Comparison of ENCODE assay signal across 26 cellular contexts in genomic region chr9:128720841-128721486, GRCh38. TPM values are rescaled to one million over a fixed set of nuclear protein-coding genes. Genes with fewer than 3 reads are reported as not detected.
DNase-seq lines count a peak whose midpoint lies in the region; ATAC-seq and TF ChIP-seq lines count a peak whose summit lies in the region.
"Had no signal": no experiment of that assay in that cellular context is flagged by ENCODE, and none has a peak within 500 bp of the region (broad histone marks: within the 10 kb centered on the region; RNA-seq: fewer than 3 reads in every experiment).

No MANE protein-coding gene starts in this region.

- H3K27me3 ChIP-seq in H9 (ENCODE audit: insufficient read depth, low read length) (no peaks in the 10 kb centered on the region), neural progenitor cell (no peaks in the 10 kb centered on the region)
- H3K27me3 ChIP-seq: body of pancreas, esophagus muscularis mucosa, ovary, spleen, suprapubic skin had no signal

- no peak overlapping the region for H3K4ac ChIP-seq in H9 (ENCODE audit: low read depth, low read length)

- H3K79me2 ChIP-seq in H9 (ENCODE audit: insufficient read depth, low read length), result no peaks in the 10 kb centered on the region
- H3K79me2 ChIP-seq in neural progenitor cell (ENCODE audit: low read depth), result peaks cover 10% of the 10 kb centered on the region

- no peak overlapping the region for H3K27ac ChIP-seq in H9 (ENCODE audit: insufficient read length, low read depth, low read length)
- no peak overlapping the region for H3K27ac ChIP-seq in neural progenitor cell
- H3K27ac ChIP-seq: body of pancreas, esophagus muscularis mucosa, ovary, suprapubic skin had no signal

- no peaks in the 10 kb centered on the region for H3K27me3 Mint-ChIP-seq in activated naive CD4-positive, alpha-beta T cell treated with anti-CD3 and anti-CD28 coated beads for 36 hours (ENCODE audit: low read depth)
- no peaks in the 10 kb centered on the region; the same call in 1 of the 2 replicates for H3K27me3 Mint-ChIP-seq in H9 (ENCODE audit: low read depth)
- no peaks in the 10 kb centered on the region for H3K27me3 Mint-ChIP-seq in activated T-helper 2 cell treated with anti-CD3 and anti-CD28 coated beads, Interferon-gamma antibody, Interleukin-2, Interleukin-4, amounts not matched to agents 10 μg/mL and 5 μg/mL and 100 μg/mL, durations not matched to agents 14 hours and 24 hours and 36 hours (ENCODE audit: low read depth)
- peaks cover 4% of the 10 kb centered on the region for H3K27me3 Mint-ChIP-seq in neural progenitor cell (ENCODE audit: insufficient read depth, low read depth)
- no peaks in the 10 kb centered on the region for H3K27me3 Mint-ChIP-seq in naive thymus-derived CD8-positive, alpha-beta T cell
- H3K27me3 Mint-ChIP-seq: stimulated activated memory B cell treated with anti-CD40 and anti-IgM and Interleukin-4, amounts not matched to agents 10 μg/mL and 1 μg/mL and 100 μg/mL, for 72 hours had no signal

- intact Hi-C loops in activated naive CD4-positive, alpha-beta T cell treated with anti-CD3 and anti-CD28 coated beads for 36 hours (cut with micrococcal nuclease), result loop anchor here (5.0 kb wide), 1 partner anchor 66 kb away; the partner anchor contains the start of gene TBC1D13
- intact Hi-C loops in activated T-helper 2 cell treated with anti-CD3 and anti-CD28 coated beads, Interferon-gamma antibody, Interleukin-2, Interleukin-4, amounts not matched to agents 10 μg/mL and 5 μg/mL and 100 μg/mL, durations not matched to agents 14 hours and 24 hours and 36 hours (cut with micrococcal nuclease), result loop anchor here (10.0 kb wide), 1 partner anchor 166 kb away; the partner anchor contains the start of gene SPTAN1

- peaks cover 25% of the 10 kb centered on the region for H3K4me1 Mint-ChIP-seq in activated naive CD4-positive, alpha-beta T cell treated with anti-CD3 and anti-CD28 coated beads for 36 hours (ENCODE audit: low read depth)
- H3K4me1 Mint-ChIP-seq in H9, result peaks cover 19 to 22% of the 10 kb centered on the region in 2 experiments
- peaks cover 29% of the 10 kb centered on the region for H3K4me1 Mint-ChIP-seq in activated T-helper 2 cell treated with anti-CD3 and anti-CD28 coated beads, Interferon-gamma antibody, Interleukin-2, Interleukin-4, amounts not matched to agents 10 μg/mL and 5 μg/mL and 100 μg/mL, durations not matched to agents 14 hours and 24 hours and 36 hours (ENCODE audit: low read depth)
- H3K4me1 Mint-ChIP-seq in neural progenitor cell, result peaks cover 23% of the 10 kb centered on the region
- H3K4me1 Mint-ChIP-seq in naive thymus-derived CD8-positive, alpha-beta T cell, result peaks cover 21 to 33% (median 31%) of the 10 kb centered on the region in 4 donors

- H3K4me3 Mint-ChIP-seq in activated naive CD4-positive, alpha-beta T cell treated with anti-CD3 and anti-CD28 coated beads for 36 hours, result peak overlapping the region; percentile 15
- peak overlapping the region; percentile 24 to 53; a peak in 1 of 5 replicates for H3K4me3 Mint-ChIP-seq in H9
- H3K4me3 Mint-ChIP-seq in activated T-helper 2 cell treated with anti-CD3 and anti-CD28 coated beads, Interferon-gamma antibody, Interleukin-2, Interleukin-4, amounts not matched to agents 10 μg/mL and 5 μg/mL and 100 μg/mL, durations not matched to agents 14 hours and 24 hours and 36 hours (ENCODE audit: low read depth), result peak overlapping the region; percentile 51
- H3K4me3 Mint-ChIP-seq in neural progenitor cell, result no peak overlapping the region
- no peak overlapping the region for H3K4me3 Mint-ChIP-seq in naive thymus-derived CD8-positive, alpha-beta T cell

- no peaks in the 10 kb centered on the region for H3K79me1 ChIP-seq in H9 (ENCODE audit: insufficient read depth, low read depth, low read length, poor library complexity, severe bottlenecking)

- no peak overlapping the region for H4K8ac ChIP-seq in H9 (replicated peaks; ENCODE audit: insufficient read length, low read depth, low read length)

- H3K36me3 Mint-ChIP-seq in activated naive CD4-positive, alpha-beta T cell treated with anti-CD3 and anti-CD28 coated beads for 36 hours (ENCODE audit: low read depth), result peaks cover 2% of the 10 kb centered on the region
- H3K36me3 Mint-ChIP-seq in H9 (ENCODE audit: insufficient read depth in 1 of 3, low read depth in 3 of 3) (peaks cover 4 to 42% (median 29%) of the 10 kb centered on the region in 3 experiments; a peak in 6 of 7 replicates), neural progenitor cell (peaks cover 2% of the 10 kb centered on the region)
- H3K36me3 Mint-ChIP-seq in activated T-helper 2 cell treated with anti-CD3 and anti-CD28 coated beads, Interferon-gamma antibody, Interleukin-2, Interleukin-4, amounts not matched to agents 10 μg/mL and 5 μg/mL and 100 μg/mL, durations not matched to agents 14 hours and 24 hours and 36 hours (ENCODE audit: low read depth), result peaks cover 26% of the 10 kb centered on the region
- peaks cover 0 to 12% (median 0%) of the 10 kb centered on the region in 3 donors for H3K36me3 Mint-ChIP-seq in naive thymus-derived CD8-positive, alpha-beta T cell

- H2AK5ac ChIP-seq in H9 (ENCODE audit: insufficient read length, low read length), result no peak overlapping the region

- H2BK20ac ChIP-seq in H9 (ENCODE audit: low read depth, low read length, poor library complexity, severe bottlenecking), result no peak overlapping the region

- no peak overlapping the region for H4K5ac ChIP-seq in H9 (ENCODE audit: insufficient read length, low read depth, low read length)

- H3K23me2 ChIP-seq in H9 (ENCODE audit: insufficient read length, low read depth, low read length, poor library complexity, severe bottlenecking), result peaks cover 4% of the 10 kb centered on the region

- no peak overlapping the region for H3K9ac ChIP-seq in H9 (ENCODE audit: extremely low read depth, insufficient read length, low read length)
- no peak overlapping the region for H3K9ac ChIP-seq in neural progenitor cell

- ATAC-seq in naive thymus-derived CD8-positive, alpha-beta T cell, result no peak
- ATAC-seq: body of pancreas; left colon; stimulated activated memory B cell treated with anti-CD40 and anti-IgM and Interleukin-4, amounts not matched to agents 10 μg/mL and 1 μg/mL and 100 μg/mL, for 72 hours had no signal

- H2BK12ac ChIP-seq in H9 (ENCODE audit: insufficient read length, low read depth, low read length), result no peak overlapping the region

- H3K18ac ChIP-seq in H9 (ENCODE audit: insufficient read length, low read depth, low read length), result no peak overlapping the region

- H2BK120ac ChIP-seq in H9 (ENCODE audit: low read depth, low read length, poor library complexity, severe bottlenecking), result no peak overlapping the region

- H3F3A ChIP-seq in neural progenitor cell (ENCODE audit: low read depth), result peaks cover 17% of the 10 kb centered on the region

- no peaks in the 10 kb centered on the region for H3K9me3 Mint-ChIP-seq in activated naive CD4-positive, alpha-beta T cell treated with anti-CD3 and anti-CD28 coated beads for 36 hours
- no peaks in the 10 kb centered on the region; a peak in 2 of 5 replicates for H3K9me3 Mint-ChIP-seq in H9
- no peaks in the 10 kb centered on the region for H3K9me3 Mint-ChIP-seq in activated T-helper 2 cell treated with anti-CD3 and anti-CD28 coated beads, Interferon-gamma antibody, Interleukin-2, Interleukin-4, amounts not matched to agents 10 μg/mL and 5 μg/mL and 100 μg/mL, durations not matched to agents 14 hours and 24 hours and 36 hours
- H3K9me3 Mint-ChIP-seq in neural progenitor cell, result no peaks in the 10 kb centered on the region
- H3K9me3 Mint-ChIP-seq in naive thymus-derived CD8-positive, alpha-beta T cell, result no peaks in the 10 kb centered on the region
- H3K9me3 Mint-ChIP-seq: stimulated activated memory B cell treated with anti-CD40 and anti-IgM and Interleukin-4, amounts not matched to agents 10 μg/mL and 1 μg/mL and 100 μg/mL, for 72 hours had no signal

- H3K36me3 ChIP-seq in neural progenitor cell, result no peaks in the 10 kb centered on the region
- H3K36me3 ChIP-seq: ovary had no signal

- TF ChIP-seq CTCF in H9 (conservative IDR thresholded peaks at IDR 0.05) (no peak), neural progenitor cell (IDR thresholded peaks at IDR 0.05) (no peak)

- no peaks in the 10 kb centered on the region for H4K20me1 ChIP-seq in H9 (ENCODE audit: control insufficient read depth, insufficient read depth, insufficient read length)
- no peaks in the 10 kb centered on the region for H4K20me1 ChIP-seq in neural progenitor cell (ENCODE audit: low read depth)

- no peak overlapping the region for H3K27ac Mint-ChIP-seq in activated naive CD4-positive, alpha-beta T cell treated with anti-CD3 and anti-CD28 coated beads for 36 hours
- H3K27ac Mint-ChIP-seq in H9 (peak overlapping the region in 1 of 3 experiments; percentile 66; a peak in 1 of 7 replicates), neural progenitor cell (peak overlapping the region; percentile 58)
- H3K27ac Mint-ChIP-seq in activated T-helper 2 cell treated with anti-CD3 and anti-CD28 coated beads, Interferon-gamma antibody, Interleukin-2, Interleukin-4, amounts not matched to agents 10 μg/mL and 5 μg/mL and 100 μg/mL, durations not matched to agents 14 hours and 24 hours and 36 hours, result peak overlapping the region; percentile 46
- H3K27ac Mint-ChIP-seq in naive thymus-derived CD8-positive, alpha-beta T cell, result peak overlapping the region in 3 of 10 donors; percentile 50 to 70 (median 52)
- H3K27ac Mint-ChIP-seq: stimulated activated memory B cell treated with anti-CD40 and anti-IgM and Interleukin-4, amounts not matched to agents 10 μg/mL and 1 μg/mL and 100 μg/mL, for 72 hours had no signal

- no CpG with 5 or more reads among the region's 22 CpGs for WGBS in H9 (ENCODE audit: extremely low coverage, insufficient read length, low lambda C conversion rate)

- no peaks in the 10 kb centered on the region for H3K9me3 ChIP-seq in H9 (ENCODE audit: control insufficient read depth, low read depth, low read length)
- no peaks in the 10 kb centered on the region for H3K9me3 ChIP-seq in neural progenitor cell (ENCODE audit: low read depth)
- H3K9me3 ChIP-seq: body of pancreas, esophagus muscularis mucosa, ovary, spleen, suprapubic skin had no signal

- H3K23ac ChIP-seq in H9 (ENCODE audit: insufficient read length, low read depth, low read length), result no peak overlapping the region

- H3T11ph ChIP-seq in H9 (ENCODE audit: low read length), result no peak overlapping the region

- H4K91ac ChIP-seq in H9 (ENCODE audit: insufficient read length, low read depth, low read length), result no peak overlapping the region

- H2AFZ ChIP-seq in H9 (ENCODE audit: low read length), result no peak overlapping the region
- no peak overlapping the region for H2AFZ ChIP-seq in neural progenitor cell (replicated peaks)

- H2BK5ac ChIP-seq in H9 (ENCODE audit: insufficient read length, low read length), result no peak overlapping the region

- POLR2A ChIA-PET in naive thymus-derived CD8-positive, alpha-beta T cell (lab: Charles Lee), result interaction anchor here (1.2 kb wide), 1 partner anchor 20 kb away, joined by 7 read pairs; no protein-coding TSS in a partner anchor

- H3K56ac ChIP-seq in H9 (ENCODE audit: insufficient read length, low read depth, low read length), result no peak overlapping the region

- H2BK15ac ChIP-seq in H9 (ENCODE audit: low read depth, low read length), result no peak overlapping the region

- H3K4me2 ChIP-seq in H9 (ENCODE audit: insufficient read depth, insufficient read length, low read length), result no peak overlapping the region
- H3K4me2 ChIP-seq in neural progenitor cell, result no peak overlapping the region

- H3K4me3 ChIP-seq in neural progenitor cell, result no peak overlapping the region
- H3K4me3 ChIP-seq: body of pancreas, esophagus muscularis mucosa, ovary, spleen, suprapubic skin had no signal

- CTCF ChIA-PET in activated naive CD4-positive, alpha-beta T cell treated with anti-CD3 and anti-CD28 coated beads for 36 hours (lab: Charles Lee), result no interaction called here

- no peak for DNase-seq in activated naive CD4-positive, alpha-beta T cell treated with anti-CD3 and anti-CD28 coated beads for 36 hours
- no peak for DNase-seq in activated naive CD4-positive, alpha-beta T cell treated with Interleukin-2 at 50 U/mL for 16 hours
- DNase-seq in H9, result no peak
- DNase-seq in activated T-helper 2 cell treated with anti-CD3 and anti-CD28 coated beads, Interferon-gamma antibody, Interleukin-2, Interleukin-4, amounts not matched to agents 10 μg/mL and 5 μg/mL and 100 μg/mL, durations not matched to agents 14 hours and 24 hours and 36 hours (ENCODE audit: low spot score), result no peak
- DNase-seq in neural progenitor cell (ENCODE audit: low spot score), result no peak
- no peak for DNase-seq in AG20443 (ENCODE audit: low spot score)
- no peak for DNase-seq in naive thymus-derived CD8-positive, alpha-beta T cell
- DNase-seq in NCI-H1105 treated with DMSO at 0.1 percent for 48 hours (lab: John Stamatoyannopoulos, UW), result no peak
- DNase-seq: activated CD4-positive, alpha-beta T cell treated with anti-CD3 and anti-CD28 coated beads for 48 hours; body of pancreas; C1 segment of cervical spinal cord; effector CD8-positive, alpha-beta T cell; foreskin melanocyte; HCEC 1CT; IMR-90; left colon; mesenchymal stem cell; NCI-H2107; NCI-H446 treated with DMSO at 0.1 percent for 48 hours; NK-92 treated with Interleukin-12 subunit alpha and Interleukin-12 subunit beta, amount 100 ng/mL, for 24 hours; ovary; spleen; stimulated activated CD4-positive, alpha-beta T cell treated with anti-CD3 and anti-CD28 coated beads, Interleukin-2, amount 100 ng/mL, for 48 hours had no signal

- H3K4me1 ChIP-seq in H9 (ENCODE audit: insufficient read depth, low read length), result no peaks in the 10 kb centered on the region; the same call in 1 of the 2 replicates
- peaks cover 8% of the 10 kb centered on the region for H3K4me1 ChIP-seq in neural progenitor cell

- no peak overlapping the region for H3K14ac ChIP-seq in H9 (ENCODE audit: insufficient read depth, low read length)

RNA-seq across cellular contexts. Expression of gene ZDHHC12, which starts 3.0 kb away (rescaled TPM):
- 10 to 100 TPM; 50.9 to 53.1 TPM for total RNA-seq in activated naive CD4-positive, alpha-beta T cell treated with anti-CD3 and anti-CD28 coated beads for 36 hours
- total RNA-seq in H9 (2021), result 42.8 and 45.8 TPM in 2 replicates
- 51.7 and 53.2 TPM in 2 replicates for total RNA-seq in activated T-helper 2 cell treated with anti-CD3 and anti-CD28 coated beads, Interferon-gamma antibody, Interleukin-2, Interleukin-4, amounts not matched to agents 10 μg/mL and 5 μg/mL and 100 μg/mL, durations not matched to agents 14 hours and 24 hours and 36 hours
- total RNA-seq in neural progenitor cell (ENCODE audit: low replicate concordance), result 16.8 and 53.9 TPM in 2 replicates
- total RNA-seq in naive thymus-derived CD8-positive, alpha-beta T cell, result 10 to 100 TPM; 24.2 to 30.7 TPM
- 10 to 100 TPM; 51.7 to 75.5 (median 64.3) TPM for polyA plus RNA-seq in naive thymus-derived CD8-positive, alpha-beta T cell

RNA-seq across cellular contexts. Expression of gene PKN3, which starts 18.7 kb away (rescaled TPM):
- total RNA-seq in activated naive CD4-positive, alpha-beta T cell treated with anti-CD3 and anti-CD28 coated beads for 36 hours, result 1 to 10 TPM; 6.3 to 7.3 TPM
- total RNA-seq in H9 (2021) (23.8 and 25.0 TPM in 2 replicates), neural progenitor cell (ENCODE audit: low replicate concordance) (4.4 and 16.1 TPM in 2 replicates)
- total RNA-seq in activated T-helper 2 cell treated with anti-CD3 and anti-CD28 coated beads, Interferon-gamma antibody, Interleukin-2, Interleukin-4, amounts not matched to agents 10 μg/mL and 5 μg/mL and 100 μg/mL, durations not matched to agents 14 hours and 24 hours and 36 hours, result 25.4 and 28.0 TPM in 2 replicates
- total RNA-seq in naive thymus-derived CD8-positive, alpha-beta T cell, result 1 to 10 TPM; 1.8 to 2.2 TPM
- polyA plus RNA-seq in naive thymus-derived CD8-positive, alpha-beta T cell, result 1 to 10 TPM in 2 of 3 donors, under 1 TPM in 1; 0.98 to 1.5 (median 1.0) TPM

RNA-seq across cellular contexts. Expression of gene SET, which starts 31.9 kb away (rescaled TPM):
- 100 to 1,000 TPM; 669 to 771 TPM for total RNA-seq in activated naive CD4-positive, alpha-beta T cell treated with anti-CD3 and anti-CD28 coated beads for 36 hours
- 1,148 and 1,158 TPM in 2 replicates for total RNA-seq in H9 (2021)
- 749 and 756 TPM in 2 replicates for total RNA-seq in activated T-helper 2 cell treated with anti-CD3 and anti-CD28 coated beads, Interferon-gamma antibody, Interleukin-2, Interleukin-4, amounts not matched to agents 10 μg/mL and 5 μg/mL and 100 μg/mL, durations not matched to agents 14 hours and 24 hours and 36 hours
- 930 and 1,683 TPM in 2 replicates for total RNA-seq in neural progenitor cell (ENCODE audit: low replicate concordance)
- total RNA-seq in naive thymus-derived CD8-positive, alpha-beta T cell, result 100 to 1,000 TPM; 314 to 325 TPM
- 100 to 1,000 TPM; 179 to 229 (median 209) TPM for polyA plus RNA-seq in naive thymus-derived CD8-positive, alpha-beta T cell

RNA-seq across cellular contexts. Expression of gene ZER1, which starts 50.8 kb away (rescaled TPM):
- 10 to 100 TPM in 1 of 2 experiments, 1 to 10 TPM in 1; 9.9 to 11.0 TPM for total RNA-seq in activated naive CD4-positive, alpha-beta T cell treated with anti-CD3 and anti-CD28 coated beads for 36 hours
- total RNA-seq in H9 (2021) (23.1 and 24.2 TPM in 2 replicates), neural progenitor cell (ENCODE audit: low replicate concordance) (14.7 and 28.2 TPM in 2 replicates)
- 18.6 and 18.7 TPM in 2 replicates for total RNA-seq in activated T-helper 2 cell treated with anti-CD3 and anti-CD28 coated beads, Interferon-gamma antibody, Interleukin-2, Interleukin-4, amounts not matched to agents 10 μg/mL and 5 μg/mL and 100 μg/mL, durations not matched to agents 14 hours and 24 hours and 36 hours
- 10 to 100 TPM; 49.1 to 50.3 TPM for total RNA-seq in naive thymus-derived CD8-positive, alpha-beta T cell
- polyA plus RNA-seq in naive thymus-derived CD8-positive, alpha-beta T cell, result 10 to 100 TPM; 34.7 to 46.9 (median 45.7) TPM

Comparison
In these comparisons a context has a peak if more than half of its experiments do, and no peak if none do; other contexts are left out.
1. H3K4me3 Mint-ChIP-seq: peak in activated naive CD4-positive, alpha-beta T cell treated with anti-CD3 and anti-CD28 coated beads for 36 hours (single experiment), H9 (2 of 2) and activated T-helper 2 cell treated with anti-CD3 and anti-CD28 coated beads, Interferon-gamma antibody, Interleukin-2, Interleukin-4, amounts not matched to agents 10 μg/mL and 5 μg/mL and 100 μg/mL, durations not matched to agents 14 hours and 24 hours and 36 hours (single experiment); none in neural progenitor cell (single experiment) and naive thymus-derived CD8-positive, alpha-beta T cell (0 of 10).